ENCODE assay signal across 29 cellular contexts in the genomic region with DNA sequence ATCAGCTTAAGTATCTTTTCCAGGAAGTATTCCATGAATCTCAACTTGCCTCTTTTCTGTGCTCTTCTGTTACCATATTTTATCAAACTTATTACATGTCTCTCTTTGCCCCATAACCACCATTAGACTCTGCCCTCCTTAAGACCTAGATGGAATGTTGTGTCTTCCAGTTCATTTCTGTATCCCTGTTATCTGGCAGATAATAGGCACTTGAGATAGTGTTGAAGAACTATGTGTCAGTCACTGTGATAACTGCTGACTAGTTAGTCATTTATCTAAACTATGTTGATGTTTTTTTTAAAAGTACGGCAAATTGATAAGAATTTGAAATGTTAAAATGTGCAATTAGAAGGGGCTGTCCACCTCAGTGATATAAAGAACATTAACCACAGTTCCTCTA. TPM values are rescaled to one million over a fixed set of nuclear protein-coding genes. Genes with fewer than 3 reads are reported as not detected.
DNase-seq lines count a peak whose midpoint lies in the region; ATAC-seq, FAIRE-seq and TF ChIP-seq lines count a peak whose summit lies in the region.
"Had no signal": no experiment of that assay in that cellular context is flagged by ENCODE, and none has a peak within 500 bp of the region (broad histone marks: within the 10 kb centered on the region; RNA-seq: fewer than 3 reads in every experiment).

No MANE protein-coding gene starts in this region.

- H3F3A ChIP-seq in smooth muscle cell (ENCODE audit: low read depth): peaks cover 29% of the 10 kb centered on the region

- H3K27ac ChIP-seq in hepatocyte: peak overlapping the region; percentile 25
- H3K27ac ChIP-seq in smooth muscle cell (ENCODE audit: low read depth): peak overlapping the region; percentile 34
- H3K27ac ChIP-seq in adrenal gland: no peak overlapping the region
- peak overlapping the region in 1 of 4 donors; percentile 48 for H3K27ac ChIP-seq in upper lobe of left lung
- H3K27ac ChIP-seq: ovary, SJCRH30, spleen had no signal

- DNase-seq in activated T-cell treated with anti-CD3 and anti-CD28 coated beads, Interleukin-2, amount 50 U/mL, for 24 hours: no peak
- no peak for DNase-seq in activated T-cell treated with anti-CD3 and anti-CD28 coated beads, Interleukin-2, amount 50 U/mL, for 4 hours
- DNase-seq in HTR-8/SVneo (ENCODE audit: insufficient read length, low spot score): no peak
- no peak for DNase-seq in hepatocyte (ENCODE audit: low spot score)
- no peak for DNase-seq in smooth muscle cell (lab: John Stamatoyannopoulos, UW; ENCODE audit: unreplicated experiment)
- no peak for DNase-seq in NCI-H82 (lab: John Stamatoyannopoulos, UW)
- no peak for DNase-seq in adrenal gland
- no peak for DNase-seq in upper lobe of left lung
- DNase-seq: 8988T; activated CD4-positive, alpha-beta memory T cell treated with anti-CD3 and anti-CD28 coated beads, Interleukin-2, amount 10 ng/mL, durations not matched to agents 7 days and 5 days; activated CD4-positive, CD25-positive, alpha-beta regulatory T cell treated with anti-CD3 and anti-CD28 coated beads, Interleukin-2, amount 50 U/mL, for 72 hours; activated T-cell treated with anti-CD3 and anti-CD28 coated beads for 4 hours; cerebellar nuclear complex; COR-L47; head of caudate nucleus; Karpas-422; NCI-H1436 treated with DMSO at 0.1 percent for 48 hours; NCI-H510A treated with DMSO at 0.1 percent for 48 hours; NK-92 treated with Interleukin-12 subunit alpha and Interleukin-12 subunit beta, amount 100 ng/mL, for 24 hours; ovary; SJCRH30; spleen; stimulated activated CD4-positive, alpha-beta T cell treated with anti-CD3 and anti-CD28 coated beads, Interleukin-2, amount 100 ng/mL, for 48 hours; stimulated activated naive CD8-positive, alpha-beta T cell treated with anti-CD3 and anti-CD28 coated beads, Interleukin-15, Interleukin-2, amounts not matched to agents 100 U/mL and 50 U/mL, for 24 hours; tibial artery had no signal

- TF ChIP-seq POLR2A in adrenal gland (IDR thresholded peaks at IDR 0.05) (no peak), upper lobe of left lung (IDR thresholded peaks at IDR 0.05) (no peak)

- FAIRE-seq in HTR-8/SVneo (lab: Jason Lieb, UNC): peak; percentile 49
- FAIRE-seq: GM12878 had no signal

- no peak overlapping the region for H3K4me3 Mint-ChIP-seq in activated T-cell treated with anti-CD3 and anti-CD28 coated beads, Interleukin-2, amount 50 U/mL, for 24 hours
- no peak overlapping the region for H3K4me3 Mint-ChIP-seq in activated T-cell treated with anti-CD3 and anti-CD28 coated beads, Interleukin-2, amount 50 U/mL, for 4 hours
- H3K4me3 Mint-ChIP-seq: activated CD4-positive, alpha-beta memory T cell treated with anti-CD3 and anti-CD28 coated beads, Interleukin-2, amount 10 ng/mL, durations not matched to agents 7 days and 5 days had no signal

- no peak for TF ChIP-seq EP300 in upper lobe of left lung (IDR thresholded peaks at IDR 0.05)

- no peaks in the 10 kb centered on the region for H3K27me3 Mint-ChIP-seq in activated T-cell treated with anti-CD3 and anti-CD28 coated beads, Interleukin-2, amount 50 U/mL, for 24 hours
- H3K27me3 Mint-ChIP-seq in activated T-cell treated with anti-CD3 and anti-CD28 coated beads, Interleukin-2, amount 50 U/mL, for 4 hours (ENCODE audit: low read depth): no peaks in the 10 kb centered on the region
- H3K27me3 Mint-ChIP-seq: activated CD4-positive, alpha-beta memory T cell treated with anti-CD3 and anti-CD28 coated beads, Interleukin-2, amount 10 ng/mL, durations not matched to agents 7 days and 5 days had no signal

- H3K4me2 ChIP-seq in hepatocyte (no peak overlapping the region), smooth muscle cell (no peak overlapping the region)

- no peak overlapping the region for H3K9ac ChIP-seq in smooth muscle cell (ENCODE audit: low read depth)

- H3K4me1 ChIP-seq in hepatocyte (ENCODE audit: insufficient read depth) (peaks cover 20% of the 10 kb centered on the region), smooth muscle cell (ENCODE audit: low read depth) (peaks cover 3% of the 10 kb centered on the region), adrenal gland (replicated peaks in 1 of 2) (peaks cover 7 to 18% of the 10 kb centered on the region in 2 donors), upper lobe of left lung (no peaks in the 10 kb centered on the region)
- H3K4me1 ChIP-seq: SJCRH30 had no signal

- H3K4me3 ChIP-seq in hepatocyte (no peak overlapping the region), smooth muscle cell (no peak overlapping the region), adrenal gland (no peak overlapping the region), upper lobe of left lung (no peak overlapping the region)
- H3K4me3 ChIP-seq: ascending aorta, GM12878, HAP-1, ovary, SJCRH30, spleen, tibial artery had no signal

- H3K9me2 ChIP-seq in hepatocyte (replicated peaks; ENCODE audit: insufficient read depth): no peaks in the 10 kb centered on the region

- H3K4me1 Mint-ChIP-seq in activated T-cell treated with anti-CD3 and anti-CD28 coated beads, Interleukin-2, amount 50 U/mL, for 24 hours (ENCODE audit: low read depth): peaks cover 37% of the 10 kb centered on the region
- H3K4me1 Mint-ChIP-seq in activated T-cell treated with anti-CD3 and anti-CD28 coated beads, Interleukin-2, amount 50 U/mL, for 4 hours (ENCODE audit: low read depth): peaks cover 19% of the 10 kb centered on the region

- peaks cover 92% of the 10 kb centered on the region for H3K36me3 Mint-ChIP-seq in activated T-cell treated with anti-CD3 and anti-CD28 coated beads, Interleukin-2, amount 50 U/mL, for 24 hours (ENCODE audit: low read depth)
- peaks cover 42% of the 10 kb centered on the region for H3K36me3 Mint-ChIP-seq in activated T-cell treated with anti-CD3 and anti-CD28 coated beads, Interleukin-2, amount 50 U/mL, for 4 hours (ENCODE audit: insufficient read depth)

- no peaks in the 10 kb centered on the region for H3K9me3 ChIP-seq in hepatocyte (ENCODE audit: low read depth)
- no peaks in the 10 kb centered on the region for H3K9me3 ChIP-seq in smooth muscle cell (replicated peaks; ENCODE audit: low read depth)
- H3K9me3 ChIP-seq in adrenal gland (replicated peaks in 1 of 3): no peaks in the 10 kb centered on the region
- no peaks in the 10 kb centered on the region for H3K9me3 ChIP-seq in upper lobe of left lung
- H3K9me3 ChIP-seq: ascending aorta, HAP-1, ovary, SJCRH30, spleen, tibial artery had no signal

- H4K20me1 ChIP-seq in hepatocyte (ENCODE audit: insufficient read depth, poor library complexity, severe bottlenecking) (no peaks in the 10 kb centered on the region), smooth muscle cell (ENCODE audit: low read depth) (peaks cover 98% of the 10 kb centered on the region)

- H2AFZ ChIP-seq in hepatocyte: no peak overlapping the region
- no peak overlapping the region for H2AFZ ChIP-seq in smooth muscle cell (ENCODE audit: low read depth)

- 32% methylated on average over 1 of the region's 1 CpG for WGBS in hepatocyte (ENCODE audit: low lambda C conversion rate, missing lambda C conversion rate)
- 25% methylated on average over 1 of the region's 1 CpG for WGBS in smooth muscle cell (ENCODE audit: low lambda C conversion rate)
- 33 to 60% (median 42%) methylated on average over 1 of the region's 1 CpG for WGBS in adrenal gland, 4 donors
- WGBS in upper lobe of left lung, 2 donors: 78 to 88% methylated on average over 1 of the region's 1 CpG

- H3K27ac Mint-ChIP-seq in activated T-cell treated with anti-CD3 and anti-CD28 coated beads, Interleukin-2, amount 50 U/mL, for 24 hours: peak overlapping the region; percentile 8
- H3K27ac Mint-ChIP-seq: activated CD4-positive, alpha-beta memory T cell treated with anti-CD3 and anti-CD28 coated beads, Interleukin-2, amount 10 ng/mL, durations not matched to agents 7 days and 5 days had no signal

- intact Hi-C loops in adrenal gland (cut with DNase I): no loop called here

- TF ChIP-seq CTCF in hepatocyte (IDR thresholded peaks at IDR 0.05; ENCODE audit: poor library complexity): no peak
- TF ChIP-seq CTCF in smooth muscle cell (IDR thresholded peaks at IDR 0.05; ENCODE audit: borderline replicate concordance, insufficient read depth, poor library complexity, severe bottlenecking): no peak
- TF ChIP-seq CTCF in adrenal gland (IDR thresholded peaks at IDR 0.05): no peak
- TF ChIP-seq CTCF in upper lobe of left lung (IDR thresholded peaks at IDR 0.05): no peak

- peaks cover 2% of the 10 kb centered on the region for H3K79me2 ChIP-seq in hepatocyte
- H3K79me2 ChIP-seq in smooth muscle cell (ENCODE audit: low read depth): peaks cover 43% of the 10 kb centered on the region

- H3K27me3 ChIP-seq in hepatocyte (no peaks in the 10 kb centered on the region), smooth muscle cell (ENCODE audit: low read depth) (no peaks in the 10 kb centered on the region), adrenal gland (no peaks in the 10 kb centered on the region), upper lobe of left lung (no peaks in the 10 kb centered on the region)
- H3K27me3 ChIP-seq: ascending aorta, ovary, SJCRH30, spleen, tibial artery had no signal

- H3K36me3 ChIP-seq in hepatocyte (replicated peaks; ENCODE audit: insufficient read depth, low read depth) (no peaks in the 10 kb centered on the region), smooth muscle cell (ENCODE audit: low read depth) (peaks cover 78% of the 10 kb centered on the region), adrenal gland (replicated peaks in 1 of 2) (peaks cover 3 to 57% of the 10 kb centered on the region in 2 donors), upper lobe of left lung (peaks cover 8 to 74% (median 31%) of the 10 kb centered on the region in 4 donors)
- H3K36me3 ChIP-seq: ovary had no signal

- no peak for ATAC-seq in activated T-cell treated with anti-CD3 and anti-CD28 coated beads, Interleukin-2, amount 50 U/mL, for 4 hours
- no peak for ATAC-seq in upper lobe of left lung (ENCODE audit: low FRiP score in 2 of 2)
- ATAC-seq: GM12878; Panc1; stimulated activated naive CD8-positive, alpha-beta T cell treated with anti-CD3 and anti-CD28 coated beads, Interleukin-15, Interleukin-2, amounts not matched to agents 100 U/mL and 50 U/mL, for 24 hours had no signal

- H3K9me3 Mint-ChIP-seq in activated T-cell treated with anti-CD3 and anti-CD28 coated beads, Interleukin-2, amount 50 U/mL, for 24 hours: no peaks in the 10 kb centered on the region
- H3K9me3 Mint-ChIP-seq in activated T-cell treated with anti-CD3 and anti-CD28 coated beads, Interleukin-2, amount 50 U/mL, for 4 hours: no peaks in the 10 kb centered on the region
- H3K9me3 Mint-ChIP-seq: activated CD4-positive, alpha-beta memory T cell treated with anti-CD3 and anti-CD28 coated beads, Interleukin-2, amount 10 ng/mL, durations not matched to agents 7 days and 5 days had no signal

RNA-seq across cellular contexts. Expression of gene GLS, which starts 41.8 kb away (rescaled TPM):
- total RNA-seq in activated T-cell treated with anti-CD3 and anti-CD28 coated beads, Interleukin-2, amount 50 U/mL, for 4 hours: 100 to 1,000 TPM; 371 to 409 (median 377) TPM
- total RNA-seq in hepatocyte (385 and 460 TPM in 2 replicates), smooth muscle cell (454 and 515 TPM in 2 replicates), adrenal gland (100 to 1,000 TPM; 103 to 527 (median 308) TPM), upper lobe of left lung (100 to 1,000 TPM; 126 to 401 (median 189) TPM)
- polyA plus RNA-seq in hepatocyte (78.8 and 78.9 TPM in 2 replicates), smooth muscle cell (76.2 and 114 TPM in 2 replicates), adrenal gland (10 to 100 TPM; 55.3 to 92.2 (median 80.6) TPM)

Comparison
In these comparisons a context has a peak if more than half of its experiments do, and no peak if none do; other contexts are left out.
1. H3K27ac ChIP-seq: peak in hepatocyte (single experiment) and smooth muscle cell (single experiment); none in adrenal gland (0 of 5).